2 cellular contexts compared by ENCODE assay signal in the genomic region with DNA sequence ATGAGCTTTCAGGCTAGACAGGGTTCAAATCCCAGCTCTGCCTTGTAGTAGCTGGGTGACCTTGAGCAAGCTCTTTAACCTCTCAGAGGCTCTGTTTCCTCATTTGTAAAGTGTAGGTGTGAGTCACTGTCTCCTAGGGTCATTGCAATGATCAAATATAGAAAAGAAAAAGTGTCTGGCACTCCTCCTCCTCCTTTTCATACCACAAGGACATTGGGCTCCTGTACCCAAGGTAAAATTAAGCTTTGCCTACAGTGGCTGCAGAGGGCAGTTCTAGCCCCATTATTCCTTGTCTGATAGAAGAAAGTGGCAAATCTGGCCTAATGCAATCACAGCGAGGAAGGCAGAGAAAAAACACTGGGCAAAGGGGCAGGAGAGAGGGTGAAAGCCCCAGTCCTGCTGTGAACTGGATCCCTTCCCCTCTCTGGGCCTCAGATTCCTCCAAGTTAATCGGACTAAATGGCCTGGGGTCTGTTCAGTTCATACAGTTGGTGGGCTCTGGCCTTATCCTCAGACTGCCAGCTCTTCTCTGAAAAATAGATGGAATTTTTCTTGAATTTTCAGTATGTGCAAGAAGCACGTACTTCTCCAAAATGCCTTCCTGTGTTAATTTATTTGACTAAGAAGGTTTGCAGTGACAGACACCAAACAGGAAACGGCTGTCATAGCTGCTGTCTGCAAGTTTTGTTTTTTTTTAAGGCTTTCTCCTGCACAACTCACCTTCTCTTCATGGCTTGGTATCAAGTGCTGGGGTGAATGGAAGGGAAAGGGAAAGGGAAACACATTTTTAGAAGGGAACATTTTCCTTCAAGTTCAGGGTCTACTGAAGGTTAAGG.
TF ChIP-seq lines count a peak whose summit lies in the region.

No MANE protein-coding gene starts in this region.

TF ChIP-seq in IMR-90, 13 proteins besides CTCF, POLR2A, EP300 and RAD21:
- TF ChIP-seq, protein P1, sequence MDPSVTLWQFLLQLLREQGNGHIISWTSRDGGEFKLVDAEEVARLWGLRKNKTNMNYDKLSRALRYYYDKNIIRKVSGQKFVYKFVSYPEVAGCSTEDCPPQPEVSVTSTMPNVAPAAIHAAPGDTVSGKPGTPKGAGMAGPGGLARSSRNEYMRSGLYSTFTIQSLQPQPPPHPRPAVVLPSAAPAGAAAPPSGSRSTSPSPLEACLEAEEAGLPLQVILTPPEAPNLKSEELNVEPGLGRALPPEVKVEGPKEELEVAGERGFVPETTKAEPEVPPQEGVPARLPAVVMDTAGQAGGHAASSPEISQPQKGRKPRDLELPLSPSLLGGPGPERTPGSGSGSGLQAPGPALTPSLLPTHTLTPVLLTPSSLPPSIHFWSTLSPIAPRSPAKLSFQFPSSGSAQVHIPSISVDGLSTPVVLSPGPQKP (IDR thresholded peaks at IDR 0.05; ENCODE audit: borderline replicate concordance, low read depth, low read length) = no peak
- no peak for TF ChIP-seq MAZ (IDR thresholded peaks at IDR 0.05; ENCODE audit: borderline replicate concordance, low read depth, low read length)
- TF ChIP-seq RCOR1 (IDR thresholded peaks at IDR 0.05; ENCODE audit: insufficient replicate concordance, low read length) = no peak
- no peak for TF ChIP-seq RFX5 (IDR thresholded peaks at IDR 0.05; ENCODE audit: low read depth, low read length)
- TF ChIP-seq, protein P2, sequence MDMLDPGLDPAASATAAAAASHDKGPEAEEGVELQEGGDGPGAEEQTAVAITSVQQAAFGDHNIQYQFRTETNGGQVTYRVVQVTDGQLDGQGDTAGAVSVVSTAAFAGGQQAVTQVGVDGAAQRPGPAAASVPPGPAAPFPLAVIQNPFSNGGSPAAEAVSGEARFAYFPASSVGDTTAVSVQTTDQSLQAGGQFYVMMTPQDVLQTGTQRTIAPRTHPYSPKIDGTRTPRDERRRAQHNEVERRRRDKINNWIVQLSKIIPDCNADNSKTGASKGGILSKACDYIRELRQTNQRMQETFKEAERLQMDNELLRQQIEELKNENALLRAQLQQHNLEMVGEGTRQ (IDR thresholded peaks at IDR 0.05; ENCODE audit: low read depth, low read length) = no peak
- TF ChIP-seq MAFK (IDR thresholded peaks at IDR 0.05; ENCODE audit: low read depth, low read length) = no peak
- TF ChIP-seq MXI1 (IDR thresholded peaks at IDR 0.05; ENCODE audit: borderline replicate concordance, low read depth, low read length) = no peak

TF ChIP-seq in HEK293T, 16 proteins besides CTCF, POLR2A, EP300 and RAD21 (continued from another document):
- TF ChIP-seq FOXA1 (IDR thresholded peaks at IDR 0.05) (no peak), CTBP1 (IDR thresholded peaks at IDR 0.05; ENCODE audit: borderline replicate concordance) (no peak), NFRKB (IDR thresholded peaks at IDR 0.05) (no peak), ZNF384 (IDR thresholded peaks at IDR 0.05) (no peak), BHLHE40 (IDR thresholded peaks at IDR 0.05; ENCODE audit: borderline replicate concordance) (no peak), ELF4 (IDR thresholded peaks at IDR 0.05) (no peak)
